23 cellular contexts compared by ENCODE assay signal in genomic region chr12:82665142-82665923, GRCh38. TPM values are rescaled to one million over a fixed set of nuclear protein-coding genes. Genes with fewer than 3 reads are reported as not detected.
DNase-seq lines count a peak whose midpoint lies in the region; ATAC-seq and TF ChIP-seq lines count a peak whose summit lies in the region.
"Had no signal": no experiment of that assay in that cellular context is flagged by ENCODE, and none has a peak within 500 bp of the region (broad histone marks: within the 10 kb centered on the region; RNA-seq: fewer than 3 reads in every experiment).

No MANE protein-coding gene starts in this region.

- no peaks in the 10 kb centered on the region; a peak in 1 of 5 replicates for H3K9me3 Mint-ChIP-seq in H9
- H3K9me3 Mint-ChIP-seq: activated T-cell treated with anti-CD3 and anti-CD28 coated beads, Interleukin-2, amount 50 U/mL, for 24 hours; stimulated activated memory B cell treated with anti-CD40 and anti-IgM and Interleukin-4, amounts not matched to agents 10 μg/mL and 1 μg/mL and 100 μg/mL, for 72 hours had no signal

- H3K23ac ChIP-seq in H9 (ENCODE audit: insufficient read length, low read depth, low read length): no peak overlapping the region

- no peak overlapping the region for H2AK5ac ChIP-seq in H9 (ENCODE audit: insufficient read length, low read length)

- peak; percentile 46 for DNase-seq in H9
- no peak for DNase-seq in foreskin keratinocyte
- no peak for DNase-seq in activated CD4-positive, CD25-positive, alpha-beta regulatory T cell (lab: John Stamatoyannopoulos, UW)
- DNase-seq in NCI-H446 (lab: John Stamatoyannopoulos, UW): no peak
- DNase-seq in smooth muscle cell (lab: John Stamatoyannopoulos, UW; ENCODE audit: unreplicated experiment): no peak
- no peak for DNase-seq in DMS114 treated with DMSO at 0.1 percent for 48 hours (lab: John Stamatoyannopoulos, UW; ENCODE audit: unreplicated experiment)
- DNase-seq: activated gamma-delta T cell treated with Interleukin-2 at 50 U/mL for 16 hours; activated T-cell treated with anti-CD3 and anti-CD28 coated beads, Interleukin-2, amount 50 U/mL, for 24 hours; BE2C; colonic mucosa; effector CD4-positive, alpha-beta T cell; HCEC 1CT; mammary epithelial cell; MV-4-11; NCI-H1694; NCI-H2171; NCI-H510A treated with DMSO at 0.1 percent for 48 hours; stimulated activated CD4-positive, alpha-beta T cell treated with anti-CD3 and anti-CD28 coated beads, Interleukin-15, amount 100 ng/mL, for 24 hours; trophoblast cell had no signal

- H3K18ac ChIP-seq in H9 (ENCODE audit: insufficient read length, low read depth, low read length): no peak overlapping the region

- ATAC-seq in GM18867 (IDR thresholded peaks at IDR 0.05; ENCODE audit: unreplicated experiment): peak; percentile 53
- peak; percentile 52 for ATAC-seq in HG03469 (IDR thresholded peaks at IDR 0.05; ENCODE audit: unreplicated experiment)
- peak; percentile 19 for ATAC-seq in foreskin keratinocyte
- ATAC-seq: natural killer cell treated with Interleukin-12 subunit alpha and Interleukin-12 subunit beta and Interleukin-15 and Interleukin-18, amount 100 ng/mL, for 72 hours; stimulated activated memory B cell treated with anti-CD40 and anti-IgM and Interleukin-4, amounts not matched to agents 10 μg/mL and 1 μg/mL and 100 μg/mL, for 72 hours had no signal

- no peaks in the 10 kb centered on the region for H3K23me2 ChIP-seq in H9 (ENCODE audit: insufficient read length, low read depth, low read length, poor library complexity, severe bottlenecking)

- no peak overlapping the region for H3K4me3 ChIP-seq in smooth muscle cell
- H3K4me3 ChIP-seq: colonic mucosa had no signal

- H3K4me2 ChIP-seq in H9 (ENCODE audit: insufficient read depth, insufficient read length, low read length): no peak overlapping the region
- H3K4me2 ChIP-seq in smooth muscle cell: no peak overlapping the region

- H4K8ac ChIP-seq in H9 (replicated peaks; ENCODE audit: insufficient read length, low read depth, low read length): no peak overlapping the region

- H4K20me1 ChIP-seq in H9 (ENCODE audit: control insufficient read depth, insufficient read depth, insufficient read length) (no peaks in the 10 kb centered on the region), smooth muscle cell (ENCODE audit: low read depth) (no peaks in the 10 kb centered on the region)

- no peak overlapping the region for H2BK12ac ChIP-seq in H9 (ENCODE audit: insufficient read length, low read depth, low read length)

- H2BK120ac ChIP-seq in H9 (ENCODE audit: low read depth, low read length, poor library complexity, severe bottlenecking): no peak overlapping the region

- H3K79me1 ChIP-seq in H9 (ENCODE audit: insufficient read depth, low read depth, low read length, poor library complexity, severe bottlenecking): no peaks in the 10 kb centered on the region

- no peak overlapping the region for H3K4ac ChIP-seq in H9 (ENCODE audit: low read depth, low read length)

- H3K14ac ChIP-seq in H9 (ENCODE audit: insufficient read depth, low read length): no peak overlapping the region

- TF ChIP-seq CTCF in H9 (conservative IDR thresholded peaks at IDR 0.05) (no peak), foreskin keratinocyte (conservative IDR thresholded peaks at IDR 0.05) (no peak), smooth muscle cell (IDR thresholded peaks at IDR 0.05; ENCODE audit: borderline replicate concordance, insufficient read depth, poor library complexity, severe bottlenecking) (no peak)

- no peak overlapping the region for H3T11ph ChIP-seq in H9 (ENCODE audit: low read length)

- no peaks in the 10 kb centered on the region; the same call in none of the 2 replicates for H3K27me3 Mint-ChIP-seq in H9 (ENCODE audit: low read depth)

- no peak overlapping the region; a peak in 1 of 7 replicates for H3K27ac Mint-ChIP-seq in H9
- H3K27ac Mint-ChIP-seq: activated T-cell treated with anti-CD3 and anti-CD28 coated beads, Interleukin-2, amount 50 U/mL, for 24 hours; natural killer cell treated with Interleukin-12 subunit alpha and Interleukin-12 subunit beta and Interleukin-15 and Interleukin-18, amount 100 ng/mL, for 72 hours; stimulated activated memory B cell treated with anti-CD40 and anti-IgM and Interleukin-4, amounts not matched to agents 10 μg/mL and 1 μg/mL and 100 μg/mL, for 72 hours had no signal

- no peak overlapping the region for H2AFZ ChIP-seq in H9 (ENCODE audit: low read length)
- H2AFZ ChIP-seq in smooth muscle cell (ENCODE audit: low read depth): no peak overlapping the region

- H3K27me3 ChIP-seq in H9 (ENCODE audit: insufficient read depth, low read length) (no peaks in the 10 kb centered on the region), foreskin keratinocyte (no peaks in the 10 kb centered on the region), smooth muscle cell (ENCODE audit: low read depth) (no peaks in the 10 kb centered on the region)
- H3K27me3 ChIP-seq: BE2C, colonic mucosa had no signal

- H3K4me1 ChIP-seq in H9 (ENCODE audit: insufficient read depth, low read length) (peaks cover 3% of the 10 kb centered on the region; the same call in 1 of the 2 replicates), foreskin keratinocyte (no peaks in the 10 kb centered on the region), smooth muscle cell (ENCODE audit: low read depth) (no peaks in the 10 kb centered on the region)
- H3K4me1 ChIP-seq: BE2C, colonic mucosa had no signal

- no peaks in the 10 kb centered on the region for H3F3A ChIP-seq in smooth muscle cell (ENCODE audit: low read depth)

- H3K79me2 ChIP-seq in H9 (ENCODE audit: insufficient read depth, low read length) (no peaks in the 10 kb centered on the region), smooth muscle cell (ENCODE audit: low read depth) (no peaks in the 10 kb centered on the region)

- no peak overlapping the region for H3K4me3 Mint-ChIP-seq in H9
- H3K4me3 Mint-ChIP-seq: activated T-cell treated with anti-CD3 and anti-CD28 coated beads, Interleukin-2, amount 50 U/mL, for 24 hours; natural killer cell treated with Interleukin-12 subunit alpha and Interleukin-12 subunit beta and Interleukin-15 and Interleukin-18, amount 100 ng/mL, for 72 hours; stimulated activated memory B cell treated with anti-CD40 and anti-IgM and Interleukin-4, amounts not matched to agents 10 μg/mL and 1 μg/mL and 100 μg/mL, for 72 hours had no signal

- no peak overlapping the region for H3K56ac ChIP-seq in H9 (ENCODE audit: insufficient read length, low read depth, low read length)

- no peak overlapping the region for H3K27ac ChIP-seq in H9 (ENCODE audit: insufficient read length, low read depth, low read length)
- no peak overlapping the region for H3K27ac ChIP-seq in foreskin keratinocyte
- H3K27ac ChIP-seq in smooth muscle cell (ENCODE audit: low read depth): no peak overlapping the region
- H3K27ac ChIP-seq: colonic mucosa had no signal

- no peaks in the 10 kb centered on the region for H3K36me3 ChIP-seq in smooth muscle cell (ENCODE audit: low read depth)
- H3K36me3 ChIP-seq: BE2C, colonic mucosa had no signal

- H3K36me3 Mint-ChIP-seq in H9 (ENCODE audit: insufficient read depth in 1 of 3, low read depth in 3 of 3): 0 out of 7 replicates have a peak, but pooled peaks cover 0 to 2% (median 0%) of the 10 kb centered on the region in 3 experiments
- H3K36me3 Mint-ChIP-seq: natural killer cell treated with Interleukin-12 subunit alpha and Interleukin-12 subunit beta and Interleukin-15 and Interleukin-18, amount 100 ng/mL, for 72 hours; stimulated activated memory B cell treated with anti-CD40 and anti-IgM and Interleukin-4, amounts not matched to agents 10 μg/mL and 1 μg/mL and 100 μg/mL, for 72 hours had no signal

- H4K5ac ChIP-seq in H9 (ENCODE audit: insufficient read length, low read depth, low read length): no peak overlapping the region

- H2BK5ac ChIP-seq in H9 (ENCODE audit: insufficient read length, low read length): no peak overlapping the region

- H3K9me3 ChIP-seq in H9 (ENCODE audit: control insufficient read depth, low read depth, low read length): no peaks in the 10 kb centered on the region
- H3K9me3 ChIP-seq in smooth muscle cell (replicated peaks; ENCODE audit: low read depth): no peaks in the 10 kb centered on the region
- H3K9me3 ChIP-seq: BE2C, colonic mucosa had no signal

- WGBS in H9 (ENCODE audit: extremely low coverage, insufficient read length, low lambda C conversion rate): no CpG with 5 or more reads among the region's 3 CpGs
- WGBS in smooth muscle cell (ENCODE audit: low lambda C conversion rate): 84% methylated on average over 3 of the region's 3 CpGs

- H2BK20ac ChIP-seq in H9 (ENCODE audit: low read depth, low read length, poor library complexity, severe bottlenecking): no peak overlapping the region

- H2BK15ac ChIP-seq in H9 (ENCODE audit: low read depth, low read length): no peak overlapping the region

- H3K9ac ChIP-seq in H9 (ENCODE audit: extremely low read depth, insufficient read length, low read length): no peak overlapping the region
- H3K9ac ChIP-seq in smooth muscle cell (ENCODE audit: low read depth): no peak overlapping the region

- H4K91ac ChIP-seq in H9 (ENCODE audit: insufficient read length, low read depth, low read length): no peak overlapping the region

- peaks cover 27 to 36% of the 10 kb centered on the region in 2 experiments for H3K4me1 Mint-ChIP-seq in H9
- H3K4me1 Mint-ChIP-seq: stimulated activated memory B cell treated with anti-CD40 and anti-IgM and Interleukin-4, amounts not matched to agents 10 μg/mL and 1 μg/mL and 100 μg/mL, for 72 hours had no signal

RNA-seq across cellular contexts. Expression of gene TMTC2, which starts 21.4 kb away (rescaled TPM):
- 2.8 and 3.1 TPM in 2 replicates for total RNA-seq in H9 (2021)
- total RNA-seq in foreskin keratinocyte: 2.7 and 3.4 TPM in 2 replicates
- 0.67 and 1.1 TPM in 2 replicates for polyA plus RNA-seq in foreskin keratinocyte
- 10.6 and 12.6 TPM in 2 replicates for total RNA-seq in smooth muscle cell
- polyA plus RNA-seq in smooth muscle cell: 0.71 and 1.2 TPM in 2 replicates
